Comparison of ENCODE assay signal across 17 cellular contexts in the genomic region with DNA sequence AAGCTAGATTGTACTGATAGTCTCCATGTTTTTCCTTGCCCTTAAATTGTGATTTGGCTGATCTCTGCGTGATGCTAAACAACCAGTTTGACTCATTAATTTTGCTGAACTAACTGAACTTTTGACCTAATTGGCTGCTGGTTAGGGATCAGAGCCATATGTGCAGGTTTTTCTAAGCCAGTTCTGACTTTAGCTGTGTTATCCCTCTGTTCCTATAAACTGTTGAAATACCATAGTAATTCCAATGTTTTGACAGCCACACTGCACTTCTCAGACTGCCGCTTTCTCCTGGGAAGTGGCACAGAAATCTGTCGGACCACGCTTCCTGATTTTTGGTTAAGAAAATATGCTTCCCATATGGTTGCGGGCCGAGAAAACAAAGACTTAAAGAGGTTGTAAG. TPM values are rescaled to one million over a fixed set of nuclear protein-coding genes. Genes with fewer than 3 reads are reported as not detected.
DNase-seq lines count a peak whose midpoint lies in the region; ATAC-seq and TF ChIP-seq lines count a peak whose summit lies in the region.
"Had no signal": no experiment of that assay in that cellular context is flagged by ENCODE, and none has a peak within 500 bp of the region (broad histone marks: within the 10 kb centered on the region; RNA-seq: fewer than 3 reads in every experiment).

No MANE protein-coding gene starts in this region.

- TF ChIP-seq POLR2A in gastroesophageal sphincter (IDR thresholded peaks at IDR 0.05) (no peak), transverse colon (IDR thresholded peaks at IDR 0.05) (no peak)

- H3K27me3 ChIP-seq in gastroesophageal sphincter (no peaks in the 10 kb centered on the region), transverse colon (no peaks in the 10 kb centered on the region)
- H3K27me3 ChIP-seq: dorsolateral prefrontal cortex had no signal

- H3K27ac Mint-ChIP-seq in CD14-positive monocyte = peak overlapping the region in 1 of 7 donors; percentile 37
- no peak overlapping the region for H3K27ac Mint-ChIP-seq in activated T-cell treated with anti-CD3 and anti-CD28 coated beads, Interleukin-2, amount 50 U/mL, for 72 hours
- H3K27ac Mint-ChIP-seq: activated CD4-positive, alpha-beta T cell treated with anti-CD3 and anti-CD28 coated beads, Interleukin-2, amount 10 ng/mL, durations not matched to agents 24 days and 14 days had no signal

- intact Hi-C loops in transverse colon (cut with DNase I; ENCODE audit: low total_unique reads) = no loop called here
- intact Hi-C loops in CD14-positive monocyte (cut with micrococcal nuclease) = no loop called here

- TF ChIP-seq CTCF in HFF-Myc (IDR thresholded peaks at IDR 0.05; ENCODE audit: low read depth, low read length, missing control alignments) (no peak), astrocyte of the spinal cord (IDR thresholded peaks at IDR 0.05; ENCODE audit: low read depth, low read length) (no peak), gastroesophageal sphincter (IDR thresholded peaks at IDR 0.05) (no peak), transverse colon (IDR thresholded peaks at IDR 0.05) (no peak), CD14-positive monocyte (IDR thresholded peaks at IDR 0.05) (no peak)

- TF ChIP-seq EP300 in gastroesophageal sphincter (IDR thresholded peaks at IDR 0.05) (no peak), transverse colon (IDR thresholded peaks at IDR 0.05; ENCODE audit: low read depth) (no peak)

- H3K27me3 Mint-ChIP-seq in CD14-positive monocyte (ENCODE audit: low read depth in 3 of 3) = peaks cover 0 to 2% (median 0%) of the 10 kb centered on the region in 3 donors
- H3K27me3 Mint-ChIP-seq in activated T-cell treated with anti-CD3 and anti-CD28 coated beads, Interleukin-2, amount 50 U/mL, for 72 hours (ENCODE audit: low read depth) = no peaks in the 10 kb centered on the region

- H3K4me1 Mint-ChIP-seq in CD14-positive monocyte = peaks cover 35% of the 10 kb centered on the region
- peaks cover 5% of the 10 kb centered on the region for H3K4me1 Mint-ChIP-seq in activated T-cell treated with anti-CD3 and anti-CD28 coated beads, Interleukin-2, amount 50 U/mL, for 72 hours (ENCODE audit: low read depth)
- H3K4me1 Mint-ChIP-seq: activated CD4-positive, alpha-beta T cell treated with anti-CD3 and anti-CD28 coated beads, Interleukin-2, amount 10 ng/mL, durations not matched to agents 24 days and 14 days had no signal

- in situ Hi-C loops in astrocyte of the spinal cord (cut with HindIII; ENCODE audit: low sequenced_read_pairs) = no loop called here
- in situ Hi-C loops in transverse colon (cut with MboI; ENCODE audit: low pct_ligation_motif_present in 1 of 4, low pct_unique_long_range_greater_than_20kb in 1 of 4, low sequenced_read_pairs in 3 of 4) = no loop called here

- H3K4me1 ChIP-seq in gastroesophageal sphincter (peaks cover 0 to 18% (median 4%) of the 10 kb centered on the region in 3 donors), transverse colon (peaks cover 0 to 4% (median 0%) of the 10 kb centered on the region in 4 donors)
- H3K4me1 ChIP-seq: HAP-1 had no signal

- H3K27ac ChIP-seq in gastroesophageal sphincter = peak overlapping the region; percentile 40 to 67 (median 58)
- H3K27ac ChIP-seq in transverse colon = peak overlapping the region in 3 of 4 donors; percentile 1 to 23 (median 18)
- H3K27ac ChIP-seq: dorsolateral prefrontal cortex had no signal

- H3K9me3 ChIP-seq in gastroesophageal sphincter = no peaks in the 10 kb centered on the region
- no peaks in the 10 kb centered on the region for H3K9me3 ChIP-seq in transverse colon
- H3K9me3 ChIP-seq: HAP-1 had no signal

- H3K4me3 Mint-ChIP-seq in CD14-positive monocyte = no peak overlapping the region
- no peak overlapping the region for H3K4me3 Mint-ChIP-seq in activated T-cell treated with anti-CD3 and anti-CD28 coated beads, Interleukin-2, amount 50 U/mL, for 72 hours
- H3K4me3 Mint-ChIP-seq: activated CD4-positive, alpha-beta T cell treated with anti-CD3 and anti-CD28 coated beads, Interleukin-2, amount 10 ng/mL, durations not matched to agents 24 days and 14 days; activated T-cell treated with anti-CD3 and anti-CD28 coated beads, Interleukin-2, amount 50 U/mL, for 4 hours had no signal

- H3K4me3 ChIP-seq in HFF-Myc (replicated peaks; ENCODE audit: low read depth, low read length) (no peak overlapping the region), astrocyte of the spinal cord (ENCODE audit: low read depth, low read length) (no peak overlapping the region), gastroesophageal sphincter (no peak overlapping the region), transverse colon (no peak overlapping the region)
- H3K4me3 ChIP-seq: dorsolateral prefrontal cortex, HAP-1 had no signal

- DNase-seq in HFF-Myc (ENCODE audit: extremely low read depth, low read depth) = peak; percentile 66
- DNase-seq in astrocyte of the spinal cord (ENCODE audit: low read depth, low spot score) = peak; percentile 23
- DNase-seq in transverse colon = no peak
- no peak for DNase-seq in CD14-positive monocyte (ENCODE audit: low spot score)
- DNase-seq in activated T-cell treated with anti-CD3 and anti-CD28 coated beads, Interleukin-2, amount 50 U/mL, for 72 hours = no peak
- DNase-seq: activated CD4-positive, alpha-beta T cell treated with anti-CD3 and anti-CD28 coated beads, Interleukin-2, amount 10 ng/mL, durations not matched to agents 24 days and 14 days; activated T-cell treated with anti-CD3 and anti-CD28 coated beads, Interleukin-2, amount 50 U/mL, for 4 hours; COR-L47; dorsolateral prefrontal cortex; head of caudate nucleus; left cardiac atrium; NCI-H1930; NCI-H774; stimulated activated CD4-positive, alpha-beta T cell treated with anti-CD3 and anti-CD28 coated beads, Interleukin-4, amount 100 ng/mL, for 1 hour had no signal

- peaks cover 0 to 2% (median 0%) of the 10 kb centered on the region in 7 donors for H3K9me3 Mint-ChIP-seq in CD14-positive monocyte
- H3K9me3 Mint-ChIP-seq in activated T-cell treated with anti-CD3 and anti-CD28 coated beads, Interleukin-2, amount 50 U/mL, for 72 hours = no peaks in the 10 kb centered on the region
- H3K9me3 Mint-ChIP-seq: activated T-cell treated with anti-CD3 and anti-CD28 coated beads, Interleukin-2, amount 50 U/mL, for 4 hours had no signal

- ATAC-seq in gastroesophageal sphincter = no peak
- ATAC-seq in GM21367 (IDR thresholded peaks at IDR 0.05; ENCODE audit: unreplicated experiment) = no peak
- no peak for ATAC-seq in activated T-cell treated with anti-CD3 and anti-CD28 coated beads, Interleukin-2, amount 50 U/mL, for 72 hours (replicated peaks in 1 of 2)
- ATAC-seq: activated T-cell treated with anti-CD3 and anti-CD28 coated beads, Interleukin-2, amount 50 U/mL, for 4 hours had no signal

- WGBS in gastroesophageal sphincter (ENCODE audit: low coverage in 1 of 2), 2 donors = 16 to 29% methylated on average over 6 of the region's 6 CpGs
- WGBS in transverse colon (ENCODE audit: low coverage in 1 of 2), 2 donors = 68 to 73% methylated on average over 6 of the region's 6 CpGs

- peaks cover 70 to 81% of the 10 kb centered on the region in 2 donors for H3K36me3 Mint-ChIP-seq in CD14-positive monocyte
- no peaks in the 10 kb centered on the region for H3K36me3 Mint-ChIP-seq in activated T-cell treated with anti-CD3 and anti-CD28 coated beads, Interleukin-2, amount 50 U/mL, for 72 hours (ENCODE audit: insufficient read depth in 2 of 2)

- H3K36me3 ChIP-seq in gastroesophageal sphincter = no peaks in the 10 kb centered on the region
- no peaks in the 10 kb centered on the region for H3K36me3 ChIP-seq in transverse colon
- H3K36me3 ChIP-seq: HAP-1 had no signal

RNA-seq across cellular contexts. Expression of a gene that starts 42.2 kb away (rescaled TPM):
- total RNA-seq in gastroesophageal sphincter = 10 to 100 TPM in 2 of 4 donors, 1 to 10 TPM in 2; 6.2 to 23.0 (median 11.8) TPM
- total RNA-seq in transverse colon = 10 to 100 TPM in 3 of 4 donors, 1 to 10 TPM in 1; 9.0 to 22.2 (median 14.6) TPM
- 100 to 1,000 TPM; 289 to 298 TPM for polyA plus RNA-seq in CD14-positive monocyte
- total RNA-seq in activated T-cell treated with anti-CD3 and anti-CD28 coated beads, Interleukin-2, amount 50 U/mL, for 72 hours = 1 to 10 TPM; 3.9 to 4.7 TPM

Comparison
In these comparisons a context has a peak if more than half of its experiments do, and no peak if none do; other contexts are left out.
1. DNase-seq: peak in HFF-Myc (single experiment) and astrocyte of the spinal cord (single experiment); none in transverse colon (single experiment), CD14-positive monocyte (single experiment) and activated T-cell treated with anti-CD3 and anti-CD28 coated beads, Interleukin-2, amount 50 U/mL, for 72 hours (0 of 2).